8 cellular contexts compared by ENCODE assay signal in the genomic region with DNA sequence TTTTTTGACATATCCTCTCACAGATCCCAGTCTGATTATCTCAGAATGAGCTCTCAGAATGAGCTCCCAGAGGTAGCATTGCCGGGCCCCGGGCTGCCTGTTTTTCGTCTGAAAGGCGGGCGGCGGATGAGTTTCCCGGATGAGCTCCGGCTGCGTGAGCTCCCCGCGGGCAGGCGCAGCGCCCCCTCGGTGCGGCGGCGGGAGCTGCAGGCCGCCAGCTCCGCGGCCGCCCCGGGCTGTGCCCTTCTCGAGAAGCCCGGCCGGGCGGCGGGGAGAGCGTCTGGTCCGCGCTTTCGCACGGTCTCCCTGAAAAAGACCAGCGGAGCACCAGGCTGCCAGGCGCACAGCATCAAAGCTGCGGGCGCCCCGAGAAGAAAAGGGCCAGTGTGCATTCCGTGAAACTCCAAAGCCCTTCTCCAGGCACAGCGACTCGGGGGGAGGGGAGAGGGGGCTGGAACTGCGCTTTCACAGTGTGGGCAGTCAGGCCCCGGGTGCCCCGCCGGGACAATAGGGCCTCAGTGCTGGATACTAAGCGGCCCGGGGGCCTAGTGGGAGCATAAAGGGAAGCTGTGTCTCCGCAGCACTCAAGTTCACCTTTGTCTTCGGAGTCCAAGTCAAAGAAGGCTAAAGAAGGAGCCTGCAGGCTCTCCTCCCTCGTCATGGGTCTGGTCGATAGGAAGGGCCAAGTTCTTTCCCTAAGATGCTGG. TPM values are rescaled to one million over a fixed set of nuclear protein-coding genes. Genes with fewer than 3 reads are reported as not detected.
A peak's percentile ranks its signal among the peaks of the same experiment; 100 is the strongest.
DNase-seq lines count a peak whose midpoint lies in the region; ATAC-seq, FAIRE-seq and TF ChIP-seq lines count a peak whose summit lies in the region.

No MANE protein-coding gene starts in this region.

- peak; percentile 75 for TF ChIP-seq CTCF in Loucy (conservative IDR thresholded peaks at IDR 0.05; ENCODE audit: low read length)
- peak; percentile 96 to 99 (median 98) for TF ChIP-seq CTCF in pancreas (IDR thresholded peaks at IDR 0.05)

- peak; percentile 94 for DNase-seq in ELF-1 (ENCODE audit: low read depth, low spot score)
- peak; percentile 92 for DNase-seq in H7
- peak; percentile 81 to 84 for DNase-seq in activated naive CD4-positive, alpha-beta T cell treated with anti-CD3 and anti-CD28 coated beads, Interleukin-2, amount 50 U/mL, for 72 hours (ENCODE audit: low spot score in 2 of 2)
- peak; percentile 90 for DNase-seq in Right ventricle myocardium inferior (ENCODE audit: missing footprints)
- peak; percentile 57 to 93 (median 80) for DNase-seq in pancreas

- H3K27ac Mint-ChIP-seq in activated naive CD4-positive, alpha-beta T cell treated with anti-CD3 and anti-CD28 coated beads, Interleukin-2, amount 50 U/mL, for 72 hours, result no peak overlapping the region

- intact Hi-C loops in Right ventricle myocardium inferior (cut with DNase I) (loop anchor here (2.0 kb wide), 1 partner anchor 97 kb away; a partner anchor contains a TSS), pancreas (cut with DNase I) (no loop called here)

- H3K4me1 ChIP-seq in Loucy (ENCODE audit: insufficient read depth, low read length, poor library complexity, severe bottlenecking), result peaks cover 7% of the 10 kb centered on the region
- H3K4me1 ChIP-seq in pancreas, result peaks cover 0 to 6% (median 4%) of the 10 kb centered on the region in 3 donors
- H3K4me1 ChIP-seq in thymus (ENCODE audit: control insufficient read depth, insufficient read depth, low read length), result no peaks in the 10 kb centered on the region

- H3K4me3 ChIP-seq in H7 (ENCODE audit: insufficient read depth, low read depth, low read length) (peak overlapping the region; percentile 47), Loucy (ENCODE audit: low read length, poor library complexity, severe bottlenecking) (peak overlapping the region; percentile 74), pancreas (peak overlapping the region; percentile 17 to 50 (median 34)), thymus (ENCODE audit: low read length) (peak overlapping the region; percentile 52)

- WGBS in pancreas, 2 donors, result 6 to 7% methylated on average over 41 to 50 of the region's 50 CpGs
- WGBS in thymus, result 7% methylated on average over 50 of the region's 50 CpGs

- H2AFZ ChIP-seq in Loucy (ENCODE audit: low read length), result peak overlapping the region; percentile 94

- no peaks in the 10 kb centered on the region for H3K79me2 ChIP-seq in Loucy (ENCODE audit: insufficient read depth, low read length)

- H3K9me3 Mint-ChIP-seq in activated naive CD4-positive, alpha-beta T cell treated with anti-CD3 and anti-CD28 coated beads, Interleukin-2, amount 50 U/mL, for 72 hours, result no peaks in the 10 kb centered on the region

- H3K4me2 ChIP-seq in Loucy (ENCODE audit: low read depth, low read length, poor library complexity, severe bottlenecking), result peak overlapping the region; percentile 71

- no peaks in the 10 kb centered on the region for H3F3A ChIP-seq in Loucy (ENCODE audit: low read depth)

- peak overlapping the region; percentile 69 for H3K9ac ChIP-seq in Loucy (ENCODE audit: low read depth, low read length, poor library complexity, severe bottlenecking)

- H3K27ac ChIP-seq in pancreas (no peak overlapping the region), thymus (ENCODE audit: low read depth) (no peak overlapping the region)

- H3K36me3 ChIP-seq in H7 (replicated peaks; ENCODE audit: control insufficient read depth, insufficient read depth, low read length) (no peaks in the 10 kb centered on the region), Loucy (ENCODE audit: insufficient read depth, low read length) (no peaks in the 10 kb centered on the region), pancreas (no peaks in the 10 kb centered on the region), thymus (ENCODE audit: control insufficient read depth, insufficient read depth) (no peaks in the 10 kb centered on the region)

- H3K27me3 ChIP-seq in H7 (ENCODE audit: control insufficient read depth, insufficient read depth, low read length) (0 out of 2 replicates have a peak, but pooled peaks cover 2% of the 10 kb centered on the region), Loucy (ENCODE audit: insufficient read depth, low read length, poor library complexity, severe bottlenecking) (no peaks in the 10 kb centered on the region), pancreas (no peaks in the 10 kb centered on the region), thymus (ENCODE audit: control insufficient read depth, insufficient read depth) (no peaks in the 10 kb centered on the region)

- no peak for FAIRE-seq in pancreas (lab: Jason Lieb, UNC)

- no peaks in the 10 kb centered on the region for H3K9me2 ChIP-seq in Loucy (replicated peaks; ENCODE audit: low read depth, low read length)

- H3K36me3 Mint-ChIP-seq in activated naive CD4-positive, alpha-beta T cell treated with anti-CD3 and anti-CD28 coated beads, Interleukin-2, amount 50 U/mL, for 72 hours, result no peaks in the 10 kb centered on the region

- no peaks in the 10 kb centered on the region for H4K20me1 ChIP-seq in Loucy (ENCODE audit: insufficient read depth, low read length, poor library complexity, severe bottlenecking)

- ATAC-seq in SK-N-SH treated with all-trans-retinoic acid at 6 μM for 48 hours (peak; percentile 99), Right ventricle myocardium inferior (peak; percentile 97), pancreas (peak; percentile 98 to 100 (median 99))
- ATAC-seq in activated naive CD4-positive, alpha-beta T cell treated with anti-CD3 and anti-CD28 coated beads, Interleukin-2, amount 50 U/mL, for 72 hours, result peak; percentile 98 to 99

- H3K9me3 ChIP-seq in Loucy (ENCODE audit: insufficient read depth, low read depth, low read length) (no peaks in the 10 kb centered on the region), pancreas (no peaks in the 10 kb centered on the region), thymus (ENCODE audit: control insufficient read depth) (no peaks in the 10 kb centered on the region)

TF ChIP-seq in SK-N-SH treated with all-trans-retinoic acid at 6 μM for 48 hours, 23 proteins besides CTCF, POLR2A, EP300 and RAD21:
- TF ChIP-seq CSDC2 (CRISPR knock-in tag; IDR thresholded peaks at IDR 0.05), result peak; percentile 51; the same call in 1 of the 2 replicates
- TF ChIP-seq, protein P1, sequence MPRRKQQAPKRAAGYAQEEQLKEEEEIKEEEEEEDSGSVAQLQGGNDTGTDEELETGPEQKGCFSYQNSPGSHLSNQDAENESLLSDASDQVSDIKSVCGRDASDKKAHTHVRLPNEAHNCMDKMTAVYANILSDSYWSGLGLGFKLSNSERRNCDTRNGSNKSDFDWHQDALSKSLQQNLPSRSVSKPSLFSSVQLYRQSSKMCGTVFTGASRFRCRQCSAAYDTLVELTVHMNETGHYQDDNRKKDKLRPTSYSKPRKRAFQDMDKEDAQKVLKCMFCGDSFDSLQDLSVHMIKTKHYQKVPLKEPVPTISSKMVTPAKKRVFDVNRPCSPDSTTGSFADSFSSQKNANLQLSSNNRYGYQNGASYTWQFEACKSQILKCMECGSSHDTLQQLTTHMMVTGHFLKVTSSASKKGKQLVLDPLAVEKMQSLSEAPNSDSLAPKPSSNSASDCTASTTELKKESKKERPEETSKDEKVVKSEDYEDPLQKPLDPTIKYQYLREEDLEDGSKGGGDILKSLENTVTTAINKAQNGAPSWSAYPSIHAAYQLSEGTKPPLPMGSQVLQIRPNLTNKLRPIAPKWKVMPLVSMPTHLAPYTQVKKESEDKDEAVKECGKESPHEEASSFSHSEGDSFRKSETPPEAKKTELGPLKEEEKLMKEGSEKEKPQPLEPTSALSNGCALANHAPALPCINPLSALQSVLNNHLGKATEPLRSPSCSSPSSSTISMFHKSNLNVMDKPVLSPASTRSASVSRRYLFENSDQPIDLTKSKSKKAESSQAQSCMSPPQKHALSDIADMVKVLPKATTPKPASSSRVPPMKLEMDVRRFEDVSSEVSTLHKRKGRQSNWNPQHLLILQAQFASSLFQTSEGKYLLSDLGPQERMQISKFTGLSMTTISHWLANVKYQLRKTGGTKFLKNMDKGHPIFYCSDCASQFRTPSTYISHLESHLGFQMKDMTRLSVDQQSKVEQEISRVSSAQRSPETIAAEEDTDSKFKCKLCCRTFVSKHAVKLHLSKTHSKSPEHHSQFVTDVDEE (CRISPR knock-in tag; IDR thresholded peaks at IDR 0.05), result no peak

RNA-seq across cellular contexts. Expression of a gene that starts 12.1 kb away (rescaled TPM):
- total RNA-seq in H7 (2014; rRNA removed; shearing (Covaris generic)), result 0.03 and 1.1 TPM in 2 replicates
- 1 to 10 TPM in 1 of 2 donors, under 1 TPM in 1; 0.34 to 1.4 TPM for total RNA-seq in activated naive CD4-positive, alpha-beta T cell treated with anti-CD3 and anti-CD28 coated beads, Interleukin-2, amount 50 U/mL, for 72 hours
- 1.5 TPM for total RNA-seq in Right ventricle myocardium inferior
- under 1 TPM in 5 of 6 donors, not detected in 1; 0.03 to 0.24 (median 0.16) TPM for total RNA-seq in pancreas
- polyA plus RNA-seq in pancreas, result under 1 TPM; 0.19 TPM
- 0.64 TPM for polyA plus RNA-seq in thymus
